In genomic region chr11:64267207-64267945, GRCh38 we compare ENCODE assay signal across 11 cellular contexts. TPM values are rescaled to one million over a fixed set of nuclear protein-coding genes. Genes with fewer than 3 reads are reported as not detected.
DNase-seq lines count a peak whose midpoint lies in the region; ATAC-seq and TF ChIP-seq lines count a peak whose summit lies in the region.
"Had no signal": no experiment of that assay in that cellular context is flagged by ENCODE, and none has a peak within 500 bp of the region (broad histone marks: within the 10 kb centered on the region; RNA-seq: fewer than 3 reads in every experiment).

No MANE protein-coding gene starts in this region.

- no peaks in the 10 kb centered on the region for H3K9me2 ChIP-seq in GM23248 (ENCODE audit: insufficient read depth)

- H3F3A ChIP-seq in GM23248 (ENCODE audit: insufficient read depth) = peaks cover 19% of the 10 kb centered on the region

- intact Hi-C loops in sigmoid colon (cut with DNase I) = no loop called here
- intact Hi-C loops in posterior cingulate gyrus (cut with DNase I) = no loop called here

- DNase-seq in GM23248 (peak; percentile 48), RPMI7951 (ENCODE audit: low read depth) (peak; percentile 47), fibroblast of the aortic adventitia (ENCODE audit: low read depth) (peak; percentile 39), sigmoid colon (no peak), posterior cingulate gyrus (no peak), NCI-H446 treated with DMSO at 0.1 percent for 48 hours (lab: John Stamatoyannopoulos, UW) (no peak)
- DNase-seq: activated CD8-positive, alpha-beta memory T cell treated with anti-CD3 and anti-CD28 coated beads for 24 hours; mesendoderm; NK-92 treated with Interleukin-12 subunit alpha and Interleukin-12 subunit beta, amount 100 ng/mL, for 24 hours had no signal

- TF ChIP-seq POLR2A in sigmoid colon (IDR thresholded peaks at IDR 0.05) = no peak

- TF ChIP-seq CTCF in fibroblast of the aortic adventitia (IDR thresholded peaks at IDR 0.05; ENCODE audit: insufficient read depth, low read length) (no peak), sigmoid colon (IDR thresholded peaks at IDR 0.05) (no peak)

- peaks cover 10% of the 10 kb centered on the region for H3K79me2 ChIP-seq in GM23248 (ENCODE audit: insufficient read depth)

- H3K36me3 ChIP-seq in GM23248 (ENCODE audit: low read depth) (peaks cover 7% of the 10 kb centered on the region; the same call in 1 of the 2 replicates), sigmoid colon (peaks cover 0 to 39% (median 19%) of the 10 kb centered on the region in 4 donors)

- H3K4me3 ChIP-seq in GM23248 = no peak overlapping the region
- no peak overlapping the region for H3K4me3 ChIP-seq in fibroblast of the aortic adventitia (ENCODE audit: low read depth, low read length)
- H3K4me3 ChIP-seq in sigmoid colon = no peak overlapping the region

- H3K4me1 ChIP-seq in GM23248 (ENCODE audit: insufficient read depth) (peaks cover 23% of the 10 kb centered on the region), sigmoid colon (peaks cover 0 to 34% (median 30%) of the 10 kb centered on the region in 4 donors)

- no peak overlapping the region for H2AFZ ChIP-seq in GM23248

- WGBS in GM23248 (ENCODE audit: low coverage in 1 of 2, low lambda C conversion rate in 2 of 2, missing lambda C conversion rate in 2 of 2), 2 experiments = 79% methylated on average over 25 to 27 of the region's 27 CpGs
- WGBS in sigmoid colon, 2 donors = 58 to 78% methylated on average over 27 of the region's 27 CpGs

- no peak for ATAC-seq in GM18867 (IDR thresholded peaks at IDR 0.05; ENCODE audit: unreplicated experiment)
- ATAC-seq in GM21825 (IDR thresholded peaks at IDR 0.05; ENCODE audit: unreplicated experiment) = no peak

- peak overlapping the region; percentile 83 for H3K27ac ChIP-seq in GM23248
- peak overlapping the region; percentile 87 to 99 (median 96) for H3K27ac ChIP-seq in sigmoid colon

- H3K9me3 ChIP-seq in GM23248 (ENCODE audit: low read depth) (no peaks in the 10 kb centered on the region), sigmoid colon (no peaks in the 10 kb centered on the region)

- H3K4me2 ChIP-seq in GM23248 (ENCODE audit: unreplicated experiment) = no peak overlapping the region

- H3K9ac ChIP-seq in GM23248 = peak overlapping the region; percentile 84; the same call in 1 of the 2 replicates

- H3K27me3 ChIP-seq in GM23248 (replicated peaks; ENCODE audit: insufficient read depth) = no peaks in the 10 kb centered on the region
- H3K27me3 ChIP-seq in sigmoid colon = no peaks in the 10 kb centered on the region

- no peaks in the 10 kb centered on the region for H4K20me1 ChIP-seq in GM23248 (ENCODE audit: insufficient read depth)

- TF ChIP-seq EP300 in sigmoid colon (IDR thresholded peaks at IDR 0.05) = no peak

- in situ Hi-C loops in GM23248 (cut with MboI) = no loop called here

RNA-seq across cellular contexts. Expression of gene PLCB3, which starts 16.0 kb away (rescaled TPM):
- total RNA-seq in GM23248 (2014; rRNA removed; shearing (Covaris generic)) = 32.7 and 41.7 TPM in 2 replicates
- 6.5 and 7.5 TPM in 2 replicates for polyA plus RNA-seq in GM23248 (2016; fragmentation: Nextera tagmentation; extraction: Ambion mirVana)
- total RNA-seq in RPMI7951 (2014; rRNA removed; shearing (Covaris generic)) = 48.1 and 60.4 TPM in 2 replicates
- 22.5 and 47.5 TPM in 2 replicates for total RNA-seq in fibroblast of the aortic adventitia (ENCODE audit: low replicate concordance)
- total RNA-seq in sigmoid colon = 10 to 100 TPM; 10.6 to 17.7 (median 12.1) TPM
- polyA plus RNA-seq in sigmoid colon = 10 to 100 TPM; 23.4 to 52.8 (median 35.4) TPM

RNA-seq across cellular contexts. Expression of gene BAD, which starts 17.1 kb away (rescaled TPM):
- total RNA-seq in GM23248 (2014; rRNA removed; shearing (Covaris generic)) = 94.8 and 170 TPM in 2 replicates
- polyA plus RNA-seq in GM23248 (2016; fragmentation: Nextera tagmentation; extraction: Ambion mirVana) (146 and 159 TPM in 2 replicates), sigmoid colon (100 to 1,000 TPM; 105 to 264 (median 244) TPM)
- total RNA-seq in RPMI7951 (2014; rRNA removed; shearing (Covaris generic)) = 121 and 165 TPM in 2 replicates
- total RNA-seq in fibroblast of the aortic adventitia (ENCODE audit: low replicate concordance) (56.2 and 69.6 TPM in 2 replicates), sigmoid colon (100 to 1,000 TPM in 3 of 4 donors, 10 to 100 TPM in 1; 95.3 to 143 (median 121) TPM)

RNA-seq across cellular contexts. Expression of gene GPR137, which starts 18.3 kb away (rescaled TPM):
- total RNA-seq in GM23248 (2014; rRNA removed; shearing (Covaris generic)) = 20.9 and 37.6 TPM in 2 replicates
- polyA plus RNA-seq in GM23248 (2016; fragmentation: Nextera tagmentation; extraction: Ambion mirVana) (35.7 and 37.0 TPM in 2 replicates), sigmoid colon (10 to 100 TPM; 17.4 to 35.0 (median 18.0) TPM)
- 25.9 and 26.8 TPM in 2 replicates for total RNA-seq in RPMI7951 (2014; rRNA removed; shearing (Covaris generic))
- total RNA-seq in fibroblast of the aortic adventitia (ENCODE audit: low replicate concordance) (14.4 and 20.3 TPM in 2 replicates), sigmoid colon (10 to 100 TPM; 12.2 to 21.0 (median 13.6) TPM)

RNA-seq across cellular contexts. Expression of gene PPP1R14B, which starts 20.6 kb away (rescaled TPM):
- 231 and 239 TPM in 2 replicates for total RNA-seq in GM23248 (2014; rRNA removed; shearing (Covaris generic))
- polyA plus RNA-seq in GM23248 (2016; fragmentation: Nextera tagmentation; extraction: Ambion mirVana) (115 and 150 TPM in 2 replicates), sigmoid colon (100 to 1,000 TPM in 1 of 3 donors, 10 to 100 TPM in 2; 78.8 to 159 (median 93.7) TPM)
- total RNA-seq in RPMI7951 (2014; rRNA removed; shearing (Covaris generic)) = 418 and 531 TPM in 2 replicates
- total RNA-seq in fibroblast of the aortic adventitia (ENCODE audit: low replicate concordance) (42.1 and 264 TPM in 2 replicates), sigmoid colon (10 to 100 TPM; 31.8 to 66.6 (median 51.3) TPM)

RNA-seq across cellular contexts. Expression of gene KCNK4, which starts 23.7 kb away (rescaled TPM):
- total RNA-seq in GM23248 (2014; rRNA removed; shearing (Covaris generic)) = not detected in 2 replicates
- 0.13 TPM in 1 of 2 replicates, not detected in the other for polyA plus RNA-seq in GM23248 (2016; fragmentation: Nextera tagmentation; extraction: Ambion mirVana)
- not detected in 2 replicates for total RNA-seq in RPMI7951 (2014; rRNA removed; shearing (Covaris generic))
- total RNA-seq in fibroblast of the aortic adventitia (ENCODE audit: low replicate concordance) = not detected in 2 replicates
- under 1 TPM in 1 of 4 donors, not detected in 3; 0.71 TPM for total RNA-seq in sigmoid colon
- polyA plus RNA-seq in sigmoid colon = not detected

Comparison
In these comparisons a context has a peak if more than half of its experiments do, and no peak if none do; other contexts are left out.
1. DNase-seq: peak in GM23248 (single experiment), RPMI7951 (single experiment) and fibroblast of the aortic adventitia (single experiment); none in sigmoid colon (single experiment), posterior cingulate gyrus (0 of 10) and NCI-H446 treated with DMSO at 0.1 percent for 48 hours (single experiment).